Comparison of ENCODE assay signal across 12 cellular contexts in genomic region chr16:11563493-11564040, GRCh38. TPM values are rescaled to one million over a fixed set of nuclear protein-coding genes. Genes with fewer than 3 reads are reported as not detected.
A peak's percentile ranks its signal among the peaks of the same experiment; 100 is the strongest.
DNase-seq lines count a peak whose midpoint lies in the region; ATAC-seq and TF ChIP-seq lines count a peak whose summit lies in the region.
"Had no signal": no experiment of that assay in that cellular context is flagged by ENCODE, and none has a peak within 500 bp of the region (broad histone marks: within the 10 kb centered on the region; RNA-seq: fewer than 3 reads in every experiment).

No MANE protein-coding gene starts in this region.

- no peak overlapping the region for H3K9ac ChIP-seq in liver (ENCODE audit: low read depth in 1 of 2, low read length in 2 of 2)

- CTCF ChIA-PET in activated CD8-positive, alpha-beta memory T cell treated with anti-CD3 and anti-CD28 coated beads, Interleukin-2, amount 10 ng/mL, durations not matched to agents 7 days and 5 days (lab: Charles Lee) = interaction anchor here (1.5 kb wide), 1 partner anchor 18 kb away, joined by 10 read pairs; no protein-coding TSS in a partner anchor

- H3K27me3 Mint-ChIP-seq in activated CD8-positive, alpha-beta memory T cell treated with anti-CD3 and anti-CD28 coated beads, Interleukin-2, amount 10 ng/mL, durations not matched to agents 7 days and 5 days = no peaks in the 10 kb centered on the region
- H3K27me3 Mint-ChIP-seq in activated T-helper 2 cell treated with anti-CD3 and anti-CD28 coated beads, Interferon-gamma antibody, Interleukin-2, Interleukin-4, amounts not matched to agents 10 μg/mL and 5 μg/mL and 100 μg/mL, durations not matched to agents 14 hours and 24 hours and 36 hours (ENCODE audit: low read depth) = no peaks in the 10 kb centered on the region

- no peaks in the 10 kb centered on the region for H3K9me3 ChIP-seq in liver (ENCODE audit: control insufficient read depth in 4 of 4, low read length in 3 of 4)
- no peaks in the 10 kb centered on the region for H3K9me3 ChIP-seq in suprapubic skin

- no peak for ATAC-seq in activated CD8-positive, alpha-beta memory T cell treated with anti-CD3 and anti-CD28 coated beads, Interleukin-2, amount 10 ng/mL, durations not matched to agents 7 days and 5 days
- ATAC-seq: HCT116, Right ventricle myocardium inferior had no signal

- no peak for TF ChIP-seq RAD21 in liver (IDR thresholded peaks at IDR 0.05)

- H3K27ac ChIP-seq in liver (ENCODE audit: low read depth in 1 of 2, low read length in 2 of 2) = peak overlapping the region; percentile 22 to 36
- H3K27ac ChIP-seq in temporal lobe (ENCODE audit: low read depth, low read length) = peak overlapping the region; percentile 6
- H3K27ac ChIP-seq in suprapubic skin = no peak overlapping the region
- H3K27ac ChIP-seq: VCaP had no signal

- H3K36me3 ChIP-seq in liver (ENCODE audit: control insufficient read depth in 4 of 4, insufficient read depth in 3 of 4, low read depth in 1 of 4, low read length in 3 of 4) (peaks cover 0 to 5% (median 1%) of the 10 kb centered on the region in 4 donors), suprapubic skin (no peaks in the 10 kb centered on the region)

- intact Hi-C loops in activated T-helper 2 cell treated with anti-CD3 and anti-CD28 coated beads, Interferon-gamma antibody, Interleukin-2, Interleukin-4, amounts not matched to agents 10 μg/mL and 5 μg/mL and 100 μg/mL, durations not matched to agents 14 hours and 24 hours and 36 hours (cut with micrococcal nuclease) = loop anchor here (5.0 kb wide), 1 partner anchor 49 kb away; no protein-coding TSS in a partner anchor

- WGBS in liver = 39% methylated on average over 6 of the region's 6 CpGs
- WGBS in suprapubic skin = 74% methylated on average over 6 of the region's 6 CpGs

- DNase-seq in activated CD8-positive, alpha-beta memory T cell treated with anti-CD3 and anti-CD28 coated beads, Interleukin-2, amount 10 ng/mL, durations not matched to agents 7 days and 5 days = no peak
- DNase-seq in activated CD8-positive, alpha-beta memory T cell treated with anti-CD3 and anti-CD28 coated beads, Interleukin-2, amount 50 U/mL, for 4 hours = no peak
- DNase-seq in activated T-helper 2 cell treated with anti-CD3 and anti-CD28 coated beads, Interferon-gamma antibody, Interleukin-2, Interleukin-4, amounts not matched to agents 10 μg/mL and 5 μg/mL and 100 μg/mL, durations not matched to agents 14 hours and 24 hours and 36 hours (ENCODE audit: low spot score) = no peak
- DNase-seq in GDM1 (lab: John Stamatoyannopoulos, UW) = no peak
- no peak for DNase-seq in suprapubic skin (ENCODE audit: low spot score in 2 of 2)
- no peak for DNase-seq in iPS-NIHi11 (ENCODE audit: low spot score)
- DNase-seq: NCI-H1436 treated with DMSO at 0.1 percent for 48 hours had no signal

- H3K4me1 Mint-ChIP-seq in activated CD8-positive, alpha-beta memory T cell treated with anti-CD3 and anti-CD28 coated beads, Interleukin-2, amount 10 ng/mL, durations not matched to agents 7 days and 5 days = peaks cover 47% of the 10 kb centered on the region
- peaks cover 39% of the 10 kb centered on the region for H3K4me1 Mint-ChIP-seq in activated T-helper 2 cell treated with anti-CD3 and anti-CD28 coated beads, Interferon-gamma antibody, Interleukin-2, Interleukin-4, amounts not matched to agents 10 μg/mL and 5 μg/mL and 100 μg/mL, durations not matched to agents 14 hours and 24 hours and 36 hours (ENCODE audit: low read depth)

- H3K9me3 Mint-ChIP-seq in activated CD8-positive, alpha-beta memory T cell treated with anti-CD3 and anti-CD28 coated beads, Interleukin-2, amount 10 ng/mL, durations not matched to agents 7 days and 5 days (ENCODE audit: low read depth) = no peaks in the 10 kb centered on the region
- no peaks in the 10 kb centered on the region for H3K9me3 Mint-ChIP-seq in activated T-helper 2 cell treated with anti-CD3 and anti-CD28 coated beads, Interferon-gamma antibody, Interleukin-2, Interleukin-4, amounts not matched to agents 10 μg/mL and 5 μg/mL and 100 μg/mL, durations not matched to agents 14 hours and 24 hours and 36 hours

- H3K4me3 ChIP-seq in liver (ENCODE audit: low read depth in 1 of 3, low read length in 3 of 3) (no peak overlapping the region), suprapubic skin (no peak overlapping the region)

- peaks cover 23% of the 10 kb centered on the region for H3K36me3 Mint-ChIP-seq in activated CD8-positive, alpha-beta memory T cell treated with anti-CD3 and anti-CD28 coated beads, Interleukin-2, amount 10 ng/mL, durations not matched to agents 7 days and 5 days
- H3K36me3 Mint-ChIP-seq in activated T-helper 2 cell treated with anti-CD3 and anti-CD28 coated beads, Interferon-gamma antibody, Interleukin-2, Interleukin-4, amounts not matched to agents 10 μg/mL and 5 μg/mL and 100 μg/mL, durations not matched to agents 14 hours and 24 hours and 36 hours (ENCODE audit: low read depth) = peaks cover 39% of the 10 kb centered on the region

- no peak for TF ChIP-seq EP300 in suprapubic skin (IDR thresholded peaks at IDR 0.05)

- H3K27ac Mint-ChIP-seq in activated CD8-positive, alpha-beta memory T cell treated with anti-CD3 and anti-CD28 coated beads, Interleukin-2, amount 10 ng/mL, durations not matched to agents 7 days and 5 days = peak overlapping the region; percentile 74
- peak overlapping the region; percentile 78 for H3K27ac Mint-ChIP-seq in activated T-helper 2 cell treated with anti-CD3 and anti-CD28 coated beads, Interferon-gamma antibody, Interleukin-2, Interleukin-4, amounts not matched to agents 10 μg/mL and 5 μg/mL and 100 μg/mL, durations not matched to agents 14 hours and 24 hours and 36 hours

- peaks cover 2 to 22% (median 16%) of the 10 kb centered on the region in 4 donors for H3K4me1 ChIP-seq in liver (ENCODE audit: control insufficient read depth in 4 of 4, insufficient read depth in 4 of 4, low read length in 3 of 4)
- H3K4me1 ChIP-seq in suprapubic skin = peaks cover 40% of the 10 kb centered on the region

- H3K4me3 Mint-ChIP-seq in activated CD8-positive, alpha-beta memory T cell treated with anti-CD3 and anti-CD28 coated beads, Interleukin-2, amount 10 ng/mL, durations not matched to agents 7 days and 5 days = peak overlapping the region; percentile 18
- no peak overlapping the region for H3K4me3 Mint-ChIP-seq in activated T-helper 2 cell treated with anti-CD3 and anti-CD28 coated beads, Interferon-gamma antibody, Interleukin-2, Interleukin-4, amounts not matched to agents 10 μg/mL and 5 μg/mL and 100 μg/mL, durations not matched to agents 14 hours and 24 hours and 36 hours (ENCODE audit: low read depth)

- no peak for TF ChIP-seq CTCF in liver (IDR thresholded peaks at IDR 0.05; ENCODE audit: low read depth, low read length, missing input control)
- no peak for TF ChIP-seq CTCF in suprapubic skin (IDR thresholded peaks at IDR 0.05)

- no peaks in the 10 kb centered on the region for H3K27me3 ChIP-seq in liver (ENCODE audit: control insufficient read depth in 4 of 4, insufficient read depth in 4 of 4, low read length in 3 of 4)
- no peaks in the 10 kb centered on the region for H3K27me3 ChIP-seq in suprapubic skin

- TF ChIP-seq POLR2A in suprapubic skin (IDR thresholded peaks at IDR 0.05) = no peak

TF ChIP-seq in liver, 16 proteins besides CTCF, POLR2A, EP300 and RAD21:
- no peak for TF ChIP-seq RXRA (IDR thresholded peaks at IDR 0.05)
- peak; percentile 41 for TF ChIP-seq SP1 (IDR thresholded peaks at IDR 0.05)
- no peak for TF ChIP-seq TAF1 (conservative IDR thresholded peaks at IDR 0.05)
- TF ChIP-seq FOXA2 (IDR thresholded peaks at IDR 0.05) = peak; percentile 10
TF ChIP-seq in liver: peak in this region for 2.

RNA-seq across cellular contexts. Expression of gene LITAF, which starts 23.2 kb away (rescaled TPM):
- 100 to 1,000 TPM in 1 of 2 experiments, 10 to 100 TPM in 1; 91.4 to 155 TPM for total RNA-seq in activated CD8-positive, alpha-beta memory T cell treated with anti-CD3 and anti-CD28 coated beads, Interleukin-2, amount 10 ng/mL, durations not matched to agents 7 days and 5 days
- total RNA-seq in activated T-helper 2 cell treated with anti-CD3 and anti-CD28 coated beads, Interferon-gamma antibody, Interleukin-2, Interleukin-4, amounts not matched to agents 10 μg/mL and 5 μg/mL and 100 μg/mL, durations not matched to agents 14 hours and 24 hours and 36 hours = 121 and 135 TPM in 2 replicates
- total RNA-seq in liver (10 to 100 TPM in 1 of 2 donors, 1 to 10 TPM in 1; 5.2 to 14.0 TPM), temporal lobe (13.0 TPM), suprapubic skin (10 to 100 TPM; 48.8 to 82.2 (median 72.8) TPM)
- polyA plus RNA-seq in liver = 10 to 100 TPM; 58.1 to 65.2 TPM
